8 cellular contexts compared by ENCODE assay signal in genomic region chr12:14810953-14811483, GRCh38. TPM values are rescaled to one million over a fixed set of nuclear protein-coding genes. Genes with fewer than 3 reads are reported as not detected.
DNase-seq lines count a peak whose midpoint lies in the region; ATAC-seq and TF ChIP-seq lines count a peak whose summit lies in the region.

No MANE protein-coding gene starts in this region.

- H3K4me3 Mint-ChIP-seq in memory B cell: peak overlapping the region; percentile 62

- H3K4me1 Mint-ChIP-seq in memory B cell: peaks cover 10% of the 10 kb centered on the region

- peak; percentile 83 for ATAC-seq in memory B cell (ENCODE audit: low read depth)
- ATAC-seq in GM19455 (IDR thresholded peaks at IDR 0.05; ENCODE audit: unreplicated experiment): no peak
- no peak for ATAC-seq in GM21367 (IDR thresholded peaks at IDR 0.05; ENCODE audit: unreplicated experiment)

- no peak for TF ChIP-seq CTCF in lower leg skin (IDR thresholded peaks at IDR 0.05)

- peak overlapping the region; percentile 41 for H3K27ac Mint-ChIP-seq in memory B cell

- no peak for TF ChIP-seq POLR2A in lower leg skin (IDR thresholded peaks at IDR 0.05)

- peaks cover 1% of the 10 kb centered on the region for H3K36me3 Mint-ChIP-seq in memory B cell

- H3K27me3 Mint-ChIP-seq in memory B cell: no peaks in the 10 kb centered on the region

- no peak overlapping the region for H3K4me3 ChIP-seq in lower leg skin (ENCODE audit: low read depth, poor library complexity, severe bottlenecking)

- DNase-seq in DMS79 (lab: John Stamatoyannopoulos, UW) (peak; percentile 5), HT1080 (ENCODE audit: low read depth) (peak; percentile 49), amniotic epithelial cell (ENCODE audit: low read depth) (peak; percentile 28), memory B cell (ENCODE audit: low spot score in 2 of 2) (no peak), lower leg skin (ENCODE audit: low spot score in 2 of 2) (no peak)
- DNase-seq in stimulated activated CD4-positive, alpha-beta T cell treated with anti-CD3 and anti-CD28 coated beads, Interleukin-4, amount 100 ng/mL, for 4 hours: no peak

- intact Hi-C loops in lower leg skin (cut with DNase I; ENCODE audit: low total_unique reads): no loop called here

- 92 to 98% methylated on average over 1 of the region's 1 CpG for WGBS in lower leg skin, 2 donors

- no peaks in the 10 kb centered on the region for H3K9me3 Mint-ChIP-seq in memory B cell

RNA-seq across cellular contexts. Expression of gene SMCO3, which starts 3.0 kb away (rescaled TPM):
- total RNA-seq in HT1080 (2014; rRNA removed; shearing (Covaris generic)): not detected in 2 replicates
- polyA plus RNA-seq in HT1080 (2015; cell fraction: cytosol; rRNA removed): not detected in 2 replicates
- polyA plus RNA-seq in HT1080 (2015; cell fraction: nucleus; rRNA removed): not detected in 2 replicates
- total RNA-seq in lower leg skin: under 1 TPM in 1 of 4 donors, not detected in 3; 0.34 TPM

RNA-seq across cellular contexts. Expression of gene C12orf60, which starts 7.5 kb away (rescaled TPM):
- 1.7 and 3.8 TPM in 2 replicates for total RNA-seq in HT1080 (2014; rRNA removed; shearing (Covaris generic))
- polyA plus RNA-seq in HT1080 (2015; cell fraction: cytosol; rRNA removed): 2.1 and 2.8 TPM in 2 replicates
- polyA plus RNA-seq in HT1080 (2015; cell fraction: nucleus; rRNA removed): 2.3 TPM in 2 replicates
- total RNA-seq in lower leg skin: under 1 TPM in 2 of 4 donors, not detected in 2; 0.49 to 0.62 TPM

RNA-seq across cellular contexts. Expression of gene WBP11, which starts 7.7 kb away (rescaled TPM):
- 13.7 and 32.1 TPM in 2 replicates for total RNA-seq in HT1080 (2014; rRNA removed; shearing (Covaris generic))
- 38.0 and 47.1 TPM in 2 replicates for polyA plus RNA-seq in HT1080 (2015; cell fraction: cytosol; rRNA removed)
- polyA plus RNA-seq in HT1080 (2015; cell fraction: nucleus; rRNA removed): 37.7 and 39.4 TPM in 2 replicates
- 10 to 100 TPM; 12.1 to 23.2 (median 21.0) TPM for total RNA-seq in lower leg skin

RNA-seq across cellular contexts. Expression of gene ART4, which starts 32.3 kb away (rescaled TPM):
- total RNA-seq in HT1080 (2014; rRNA removed; shearing (Covaris generic)): not detected in 2 replicates
- not detected in 2 replicates for polyA plus RNA-seq in HT1080 (2015; cell fraction: cytosol; rRNA removed)
- polyA plus RNA-seq in HT1080 (2015; cell fraction: nucleus; rRNA removed): not detected in 2 replicates
- under 1 TPM in 3 of 4 donors, not detected in 1; 0.17 to 0.42 (median 0.17) TPM for total RNA-seq in lower leg skin

Comparison
In these comparisons a context has a peak if more than half of its experiments do, and no peak if none do; other contexts are left out.
1. DNase-seq: peak in DMS79 (single experiment), HT1080 (single experiment) and amniotic epithelial cell (single experiment); none in memory B cell (0 of 2), stimulated activated CD4-positive, alpha-beta T cell treated with anti-CD3 and anti-CD28 coated beads, Interleukin-4, amount 100 ng/mL, for 4 hours (0 of 2) and lower leg skin (0 of 2).